In genomic region chr2:49677227-49677626, GRCh38 we compare ENCODE assay signal across 1 cellular context.
TF ChIP-seq lines count a peak whose summit lies in the region.

No MANE protein-coding gene starts in this region.

TF ChIP-seq in H1, 55 proteins besides CTCF, POLR2A, EP300 and RAD21 (continued from another document):
- TF ChIP-seq, protein P1, sequence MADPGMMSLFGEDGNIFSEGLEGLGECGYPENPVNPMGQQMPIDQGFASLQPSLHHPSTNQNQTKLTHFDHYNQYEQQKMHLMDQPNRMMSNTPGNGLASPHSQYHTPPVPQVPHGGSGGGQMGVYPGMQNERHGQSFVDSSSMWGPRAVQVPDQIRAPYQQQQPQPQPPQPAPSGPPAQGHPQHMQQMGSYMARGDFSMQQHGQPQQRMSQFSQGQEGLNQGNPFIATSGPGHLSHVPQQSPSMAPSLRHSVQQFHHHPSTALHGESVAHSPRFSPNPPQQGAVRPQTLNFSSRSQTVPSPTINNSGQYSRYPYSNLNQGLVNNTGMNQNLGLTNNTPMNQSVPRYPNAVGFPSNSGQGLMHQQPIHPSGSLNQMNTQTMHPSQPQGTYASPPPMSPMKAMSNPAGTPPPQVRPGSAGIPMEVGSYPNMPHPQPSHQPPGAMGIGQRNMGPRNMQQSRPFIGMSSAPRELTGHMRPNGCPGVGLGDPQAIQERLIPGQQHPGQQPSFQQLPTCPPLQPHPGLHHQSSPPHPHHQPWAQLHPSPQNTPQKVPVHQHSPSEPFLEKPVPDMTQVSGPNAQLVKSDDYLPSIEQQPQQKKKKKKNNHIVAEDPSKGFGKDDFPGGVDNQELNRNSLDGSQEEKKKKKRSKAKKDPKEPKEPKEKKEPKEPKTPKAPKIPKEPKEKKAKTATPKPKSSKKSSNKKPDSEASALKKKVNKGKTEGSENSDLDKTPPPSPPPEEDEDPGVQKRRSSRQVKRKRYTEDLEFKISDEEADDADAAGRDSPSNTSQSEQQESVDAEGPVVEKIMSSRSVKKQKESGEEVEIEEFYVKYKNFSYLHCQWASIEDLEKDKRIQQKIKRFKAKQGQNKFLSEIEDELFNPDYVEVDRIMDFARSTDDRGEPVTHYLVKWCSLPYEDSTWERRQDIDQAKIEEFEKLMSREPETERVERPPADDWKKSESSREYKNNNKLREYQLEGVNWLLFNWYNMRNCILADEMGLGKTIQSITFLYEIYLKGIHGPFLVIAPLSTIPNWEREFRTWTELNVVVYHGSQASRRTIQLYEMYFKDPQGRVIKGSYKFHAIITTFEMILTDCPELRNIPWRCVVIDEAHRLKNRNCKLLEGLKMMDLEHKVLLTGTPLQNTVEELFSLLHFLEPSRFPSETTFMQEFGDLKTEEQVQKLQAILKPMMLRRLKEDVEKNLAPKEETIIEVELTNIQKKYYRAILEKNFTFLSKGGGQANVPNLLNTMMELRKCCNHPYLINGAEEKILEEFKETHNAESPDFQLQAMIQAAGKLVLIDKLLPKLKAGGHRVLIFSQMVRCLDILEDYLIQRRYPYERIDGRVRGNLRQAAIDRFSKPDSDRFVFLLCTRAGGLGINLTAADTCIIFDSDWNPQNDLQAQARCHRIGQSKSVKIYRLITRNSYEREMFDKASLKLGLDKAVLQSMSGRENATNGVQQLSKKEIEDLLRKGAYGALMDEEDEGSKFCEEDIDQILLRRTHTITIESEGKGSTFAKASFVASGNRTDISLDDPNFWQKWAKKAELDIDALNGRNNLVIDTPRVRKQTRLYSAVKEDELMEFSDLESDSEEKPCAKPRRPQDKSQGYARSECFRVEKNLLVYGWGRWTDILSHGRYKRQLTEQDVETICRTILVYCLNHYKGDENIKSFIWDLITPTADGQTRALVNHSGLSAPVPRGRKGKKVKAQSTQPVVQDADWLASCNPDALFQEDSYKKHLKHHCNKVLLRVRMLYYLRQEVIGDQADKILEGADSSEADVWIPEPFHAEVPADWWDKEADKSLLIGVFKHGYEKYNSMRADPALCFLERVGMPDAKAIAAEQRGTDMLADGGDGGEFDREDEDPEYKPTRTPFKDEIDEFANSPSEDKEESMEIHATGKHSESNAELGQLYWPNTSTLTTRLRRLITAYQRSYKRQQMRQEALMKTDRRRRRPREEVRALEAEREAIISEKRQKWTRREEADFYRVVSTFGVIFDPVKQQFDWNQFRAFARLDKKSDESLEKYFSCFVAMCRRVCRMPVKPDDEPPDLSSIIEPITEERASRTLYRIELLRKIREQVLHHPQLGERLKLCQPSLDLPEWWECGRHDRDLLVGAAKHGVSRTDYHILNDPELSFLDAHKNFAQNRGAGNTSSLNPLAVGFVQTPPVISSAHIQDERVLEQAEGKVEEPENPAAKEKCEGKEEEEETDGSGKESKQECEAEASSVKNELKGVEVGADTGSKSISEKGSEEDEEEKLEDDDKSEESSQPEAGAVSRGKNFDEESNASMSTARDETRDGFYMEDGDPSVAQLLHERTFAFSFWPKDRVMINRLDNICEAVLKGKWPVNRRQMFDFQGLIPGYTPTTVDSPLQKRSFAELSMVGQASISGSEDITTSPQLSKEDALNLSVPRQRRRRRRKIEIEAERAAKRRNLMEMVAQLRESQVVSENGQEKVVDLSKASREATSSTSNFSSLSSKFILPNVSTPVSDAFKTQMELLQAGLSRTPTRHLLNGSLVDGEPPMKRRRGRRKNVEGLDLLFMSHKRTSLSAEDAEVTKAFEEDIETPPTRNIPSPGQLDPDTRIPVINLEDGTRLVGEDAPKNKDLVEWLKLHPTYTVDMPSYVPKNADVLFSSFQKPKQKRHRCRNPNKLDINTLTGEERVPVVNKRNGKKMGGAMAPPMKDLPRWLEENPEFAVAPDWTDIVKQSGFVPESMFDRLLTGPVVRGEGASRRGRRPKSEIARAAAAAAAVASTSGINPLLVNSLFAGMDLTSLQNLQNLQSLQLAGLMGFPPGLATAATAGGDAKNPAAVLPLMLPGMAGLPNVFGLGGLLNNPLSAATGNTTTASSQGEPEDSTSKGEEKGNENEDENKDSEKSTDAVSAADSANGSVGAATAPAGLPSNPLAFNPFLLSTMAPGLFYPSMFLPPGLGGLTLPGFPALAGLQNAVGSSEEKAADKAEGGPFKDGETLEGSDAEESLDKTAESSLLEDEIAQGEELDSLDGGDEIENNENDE (IDR thresholded peaks at IDR 0.05; ENCODE audit: insufficient replicate concordance, low read length) = no peak
- TF ChIP-seq KDM5A (IDR thresholded peaks at IDR 0.05; ENCODE audit: low read length) = no peak
- TF ChIP-seq CHD2 (IDR thresholded peaks at IDR 0.05; ENCODE audit: low read length) = no peak
- TF ChIP-seq TEAD4 (IDR thresholded peaks at IDR 0.05; ENCODE audit: low read depth, low read length) = no peak
- TF ChIP-seq, protein P2, sequence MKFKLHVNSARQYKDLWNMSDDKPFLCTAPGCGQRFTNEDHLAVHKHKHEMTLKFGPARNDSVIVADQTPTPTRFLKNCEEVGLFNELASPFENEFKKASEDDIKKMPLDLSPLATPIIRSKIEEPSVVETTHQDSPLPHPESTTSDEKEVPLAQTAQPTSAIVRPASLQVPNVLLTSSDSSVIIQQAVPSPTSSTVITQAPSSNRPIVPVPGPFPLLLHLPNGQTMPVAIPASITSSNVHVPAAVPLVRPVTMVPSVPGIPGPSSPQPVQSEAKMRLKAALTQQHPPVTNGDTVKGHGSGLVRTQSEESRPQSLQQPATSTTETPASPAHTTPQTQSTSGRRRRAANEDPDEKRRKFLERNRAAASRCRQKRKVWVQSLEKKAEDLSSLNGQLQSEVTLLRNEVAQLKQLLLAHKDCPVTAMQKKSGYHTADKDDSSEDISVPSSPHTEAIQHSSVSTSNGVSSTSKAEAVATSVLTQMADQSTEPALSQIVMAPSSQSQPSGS (IDR thresholded peaks at IDR 0.05; ENCODE audit: low read length) = no peak
- TF ChIP-seq FOSL1 (IDR thresholded peaks at IDR 0.05; ENCODE audit: insufficient read depth, low read depth, low read length) = no peak
- no peak for TF ChIP-seq CHD1 (IDR thresholded peaks at IDR 0.05; ENCODE audit: low read depth, low read length)
- TF ChIP-seq TCF12 (IDR thresholded peaks at IDR 0.05; ENCODE audit: low read depth, low read length) = no peak
- TF ChIP-seq PHF8 (conservative IDR thresholded peaks at IDR 0.05; ENCODE audit: low read depth, low read length) = no peak
- no peak for TF ChIP-seq POLR2AphosphoS5 (IDR thresholded peaks at IDR 0.05; ENCODE audit: low read depth, low read length)
- TF ChIP-seq CTBP2 (IDR thresholded peaks at IDR 0.05; ENCODE audit: borderline replicate concordance, insufficient read depth, insufficient read length, low read length) = no peak
- TF ChIP-seq RFX5 (IDR thresholded peaks at IDR 0.05; ENCODE audit: borderline replicate concordance, low read depth, low read length) = no peak
- TF ChIP-seq CEBPB (IDR thresholded peaks at IDR 0.05; ENCODE audit: low read depth, low read length) = no peak
- TF ChIP-seq RBBP5 (IDR thresholded peaks at IDR 0.05; ENCODE audit: borderline replicate concordance, low read depth, low read length) = no peak
TF ChIP-seq in H1: peak in this region for 0.
